In the genomic region with DNA sequence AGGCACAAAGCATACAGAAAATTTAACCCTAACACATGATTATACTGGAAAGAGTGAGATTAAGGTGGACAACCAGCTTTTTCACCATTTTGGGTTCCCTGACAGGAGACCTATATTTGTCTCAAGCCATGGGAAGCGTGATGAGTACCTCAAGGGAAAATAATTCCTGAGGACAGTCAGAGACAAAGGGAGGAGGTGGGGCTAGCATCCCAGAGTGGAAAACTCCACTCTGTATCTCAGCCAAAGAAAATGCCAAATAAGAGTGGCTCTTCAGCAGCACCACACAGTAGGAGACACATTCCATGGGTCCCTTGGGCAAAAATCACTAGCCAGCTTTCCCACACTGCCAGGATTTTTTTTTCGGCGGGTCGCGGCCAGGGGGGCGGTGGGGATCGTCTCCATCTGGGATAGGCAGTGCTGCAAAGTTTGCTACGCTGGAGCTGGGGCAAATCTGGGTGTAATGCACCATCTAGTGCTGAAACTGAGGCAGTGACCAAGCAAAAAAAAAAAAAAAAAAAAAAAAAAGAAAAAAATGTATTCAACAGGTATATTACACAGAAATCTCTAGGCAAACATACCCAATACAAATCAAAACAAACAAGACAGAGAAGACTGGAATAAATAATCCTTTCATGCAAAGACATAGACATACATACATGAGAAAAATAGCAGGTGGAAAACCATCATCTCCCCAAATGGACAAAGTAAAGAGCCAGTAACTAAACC, we compare ENCODE assay signal across 9 cellular contexts.
A peak's percentile ranks its signal among the peaks of the same experiment; 100 is the strongest.
DNase-seq lines count a peak whose midpoint lies in the region; ATAC-seq and TF ChIP-seq lines count a peak whose summit lies in the region.
"Had no signal": no experiment of that assay in that cellular context is flagged by ENCODE, and none has a peak within 500 bp of the region (broad histone marks: within the 10 kb centered on the region; RNA-seq: fewer than 3 reads in every experiment).

No MANE protein-coding gene starts in this region.

- H3K36me3 ChIP-seq in GM23338 (ENCODE audit: insufficient read depth) (no peaks in the 10 kb centered on the region), OCI-LY3 (replicated peaks; ENCODE audit: low read depth, low read length) (no peaks in the 10 kb centered on the region)

- intact Hi-C loops in CD14-positive monocyte (cut with micrococcal nuclease), result no loop called here

- no peak overlapping the region for H3K27ac Mint-ChIP-seq in CD14-positive monocyte
- H3K27ac Mint-ChIP-seq in GM23338, result peak overlapping the region; percentile 80

- TF ChIP-seq CTCF in CD14-positive monocyte (IDR thresholded peaks at IDR 0.05), result peak; percentile 20
- peak; percentile 69 to 77 for TF ChIP-seq CTCF in GM23338 (conservative IDR thresholded peaks at IDR 0.05; ENCODE audit: low read depth in 2 of 2)
- peak; percentile 43 for TF ChIP-seq CTCF in OCI-LY3 (IDR thresholded peaks at IDR 0.05; ENCODE audit: low read depth, low read length)
- peak; percentile 36 for TF ChIP-seq CTCF in fibroblast of the aortic adventitia (IDR thresholded peaks at IDR 0.05; ENCODE audit: insufficient read depth, low read length)

- peaks cover 2 to 5% (median 3%) of the 10 kb centered on the region in 3 donors for H3K27me3 Mint-ChIP-seq in CD14-positive monocyte (ENCODE audit: low read depth in 3 of 3)
- H3K27me3 Mint-ChIP-seq in GM23338 (ENCODE audit: insufficient read depth, low read depth, poor library complexity), result peaks cover 1% of the 10 kb centered on the region

- H3K27ac ChIP-seq in GM23338 (ENCODE audit: low read depth) (no peak overlapping the region), OCI-LY3 (ENCODE audit: low read length) (no peak overlapping the region)
- H3K27ac ChIP-seq: HL-60 had no signal

- H3K4me3 ChIP-seq in GM23338 (peak overlapping the region; percentile 48), OCI-LY3 (ENCODE audit: low read length) (peak overlapping the region; percentile 87), fibroblast of the aortic adventitia (ENCODE audit: low read depth, low read length) (peak overlapping the region; percentile 48)

- H3K9ac ChIP-seq in OCI-LY3 (ENCODE audit: low read length), result peak overlapping the region; percentile 70

- H3K79me2 ChIP-seq in GM23338 (replicated peaks; ENCODE audit: insufficient read depth) (no peaks in the 10 kb centered on the region), OCI-LY3 (ENCODE audit: low read length) (no peaks in the 10 kb centered on the region)

- ATAC-seq in GM23338 (peak; percentile 100), GM21447 (IDR thresholded peaks at IDR 0.05; ENCODE audit: unreplicated experiment) (no peak), GM19452 (IDR thresholded peaks at IDR 0.05; ENCODE audit: unreplicated experiment) (no peak)

- H3K9me3 Mint-ChIP-seq in CD14-positive monocyte, result peaks cover 0 to 2% (median 0%) of the 10 kb centered on the region in 7 donors
- peaks cover 3% of the 10 kb centered on the region; the same call in 2 of the 3 replicates for H3K9me3 Mint-ChIP-seq in GM23338

- H3K27me3 ChIP-seq in GM23338 (ENCODE audit: insufficient read depth) (no peaks in the 10 kb centered on the region), OCI-LY3 (ENCODE audit: low read depth, low read length) (no peaks in the 10 kb centered on the region)

- no peak overlapping the region for H3K4me3 Mint-ChIP-seq in CD14-positive monocyte
- H3K4me3 Mint-ChIP-seq in GM23338, result peak overlapping the region; percentile 76

- H3K4me1 ChIP-seq in GM23338 (ENCODE audit: insufficient read depth) (peaks cover 6% of the 10 kb centered on the region; the same call in 1 of the 2 replicates), OCI-LY3 (ENCODE audit: low read length) (peaks cover 13% of the 10 kb centered on the region)

- no peak for DNase-seq in CD14-positive monocyte (ENCODE audit: low spot score)
- DNase-seq in GM23338 (ENCODE audit: low spot score), result peak; percentile 84
- peak; percentile 30 for DNase-seq in fibroblast of the aortic adventitia (ENCODE audit: low read depth)
- DNase-seq in NCI-H2107 (lab: John Stamatoyannopoulos, UW), result no peak
- DNase-seq in activated CD4-positive, alpha-beta T cell treated with anti-CD3 and anti-CD28 coated beads, Interleukin-2, amount 50 U/mL, for 4 hours, result no peak

- H3K9me3 ChIP-seq in OCI-LY3 (ENCODE audit: insufficient read depth, low read length), result no peaks in the 10 kb centered on the region

- H3F3A ChIP-seq in GM23338 (replicated peaks; ENCODE audit: low read depth), result no peaks in the 10 kb centered on the region

- H3K36me3 Mint-ChIP-seq in CD14-positive monocyte (no peaks in the 10 kb centered on the region), GM23338 (ENCODE audit: low read depth) (peaks cover 4% of the 10 kb centered on the region; the same call in 1 of the 3 replicates)

- H4K20me1 ChIP-seq in GM23338 (replicated peaks; ENCODE audit: insufficient read depth) (no peaks in the 10 kb centered on the region), OCI-LY3 (ENCODE audit: insufficient read depth, low read length) (no peaks in the 10 kb centered on the region)

- H3K4me1 Mint-ChIP-seq in CD14-positive monocyte (no peaks in the 10 kb centered on the region), GM23338 (peaks cover 11% of the 10 kb centered on the region)

- H2AFZ ChIP-seq in GM23338, result peak overlapping the region; percentile 88
- H2AFZ ChIP-seq in OCI-LY3 (ENCODE audit: low read depth, low read length), result peak overlapping the region; percentile 98

- H3K4me2 ChIP-seq in GM23338 (peak overlapping the region; percentile 59), OCI-LY3 (ENCODE audit: low read length) (peak overlapping the region; percentile 89)

- no peaks in the 10 kb centered on the region for H3K9me2 ChIP-seq in GM23338 (ENCODE audit: insufficient read depth)

TF ChIP-seq in GM23338, 12 proteins besides CTCF, POLR2A, EP300 and RAD21:
- TF ChIP-seq EZH2phosphoT487 (IDR thresholded peaks at IDR 0.05; ENCODE audit: unreplicated experiment) (no peak), JUNB (IDR thresholded peaks at IDR 0.05; ENCODE audit: unreplicated experiment) (no peak), POLR2AphosphoS5 (IDR thresholded peaks at IDR 0.05; ENCODE audit: low read depth) (no peak), CREB1 (CRISPR knock-in tag; IDR thresholded peaks at IDR 0.05; ENCODE audit: low read depth) (no peak), NANOG (IDR thresholded peaks at IDR 0.05; ENCODE audit: borderline replicate concordance) (no peak), STAT1 (IDR thresholded peaks at IDR 0.05; ENCODE audit: unreplicated experiment) (no peak)
- TF ChIP-seq, protein P1, sequence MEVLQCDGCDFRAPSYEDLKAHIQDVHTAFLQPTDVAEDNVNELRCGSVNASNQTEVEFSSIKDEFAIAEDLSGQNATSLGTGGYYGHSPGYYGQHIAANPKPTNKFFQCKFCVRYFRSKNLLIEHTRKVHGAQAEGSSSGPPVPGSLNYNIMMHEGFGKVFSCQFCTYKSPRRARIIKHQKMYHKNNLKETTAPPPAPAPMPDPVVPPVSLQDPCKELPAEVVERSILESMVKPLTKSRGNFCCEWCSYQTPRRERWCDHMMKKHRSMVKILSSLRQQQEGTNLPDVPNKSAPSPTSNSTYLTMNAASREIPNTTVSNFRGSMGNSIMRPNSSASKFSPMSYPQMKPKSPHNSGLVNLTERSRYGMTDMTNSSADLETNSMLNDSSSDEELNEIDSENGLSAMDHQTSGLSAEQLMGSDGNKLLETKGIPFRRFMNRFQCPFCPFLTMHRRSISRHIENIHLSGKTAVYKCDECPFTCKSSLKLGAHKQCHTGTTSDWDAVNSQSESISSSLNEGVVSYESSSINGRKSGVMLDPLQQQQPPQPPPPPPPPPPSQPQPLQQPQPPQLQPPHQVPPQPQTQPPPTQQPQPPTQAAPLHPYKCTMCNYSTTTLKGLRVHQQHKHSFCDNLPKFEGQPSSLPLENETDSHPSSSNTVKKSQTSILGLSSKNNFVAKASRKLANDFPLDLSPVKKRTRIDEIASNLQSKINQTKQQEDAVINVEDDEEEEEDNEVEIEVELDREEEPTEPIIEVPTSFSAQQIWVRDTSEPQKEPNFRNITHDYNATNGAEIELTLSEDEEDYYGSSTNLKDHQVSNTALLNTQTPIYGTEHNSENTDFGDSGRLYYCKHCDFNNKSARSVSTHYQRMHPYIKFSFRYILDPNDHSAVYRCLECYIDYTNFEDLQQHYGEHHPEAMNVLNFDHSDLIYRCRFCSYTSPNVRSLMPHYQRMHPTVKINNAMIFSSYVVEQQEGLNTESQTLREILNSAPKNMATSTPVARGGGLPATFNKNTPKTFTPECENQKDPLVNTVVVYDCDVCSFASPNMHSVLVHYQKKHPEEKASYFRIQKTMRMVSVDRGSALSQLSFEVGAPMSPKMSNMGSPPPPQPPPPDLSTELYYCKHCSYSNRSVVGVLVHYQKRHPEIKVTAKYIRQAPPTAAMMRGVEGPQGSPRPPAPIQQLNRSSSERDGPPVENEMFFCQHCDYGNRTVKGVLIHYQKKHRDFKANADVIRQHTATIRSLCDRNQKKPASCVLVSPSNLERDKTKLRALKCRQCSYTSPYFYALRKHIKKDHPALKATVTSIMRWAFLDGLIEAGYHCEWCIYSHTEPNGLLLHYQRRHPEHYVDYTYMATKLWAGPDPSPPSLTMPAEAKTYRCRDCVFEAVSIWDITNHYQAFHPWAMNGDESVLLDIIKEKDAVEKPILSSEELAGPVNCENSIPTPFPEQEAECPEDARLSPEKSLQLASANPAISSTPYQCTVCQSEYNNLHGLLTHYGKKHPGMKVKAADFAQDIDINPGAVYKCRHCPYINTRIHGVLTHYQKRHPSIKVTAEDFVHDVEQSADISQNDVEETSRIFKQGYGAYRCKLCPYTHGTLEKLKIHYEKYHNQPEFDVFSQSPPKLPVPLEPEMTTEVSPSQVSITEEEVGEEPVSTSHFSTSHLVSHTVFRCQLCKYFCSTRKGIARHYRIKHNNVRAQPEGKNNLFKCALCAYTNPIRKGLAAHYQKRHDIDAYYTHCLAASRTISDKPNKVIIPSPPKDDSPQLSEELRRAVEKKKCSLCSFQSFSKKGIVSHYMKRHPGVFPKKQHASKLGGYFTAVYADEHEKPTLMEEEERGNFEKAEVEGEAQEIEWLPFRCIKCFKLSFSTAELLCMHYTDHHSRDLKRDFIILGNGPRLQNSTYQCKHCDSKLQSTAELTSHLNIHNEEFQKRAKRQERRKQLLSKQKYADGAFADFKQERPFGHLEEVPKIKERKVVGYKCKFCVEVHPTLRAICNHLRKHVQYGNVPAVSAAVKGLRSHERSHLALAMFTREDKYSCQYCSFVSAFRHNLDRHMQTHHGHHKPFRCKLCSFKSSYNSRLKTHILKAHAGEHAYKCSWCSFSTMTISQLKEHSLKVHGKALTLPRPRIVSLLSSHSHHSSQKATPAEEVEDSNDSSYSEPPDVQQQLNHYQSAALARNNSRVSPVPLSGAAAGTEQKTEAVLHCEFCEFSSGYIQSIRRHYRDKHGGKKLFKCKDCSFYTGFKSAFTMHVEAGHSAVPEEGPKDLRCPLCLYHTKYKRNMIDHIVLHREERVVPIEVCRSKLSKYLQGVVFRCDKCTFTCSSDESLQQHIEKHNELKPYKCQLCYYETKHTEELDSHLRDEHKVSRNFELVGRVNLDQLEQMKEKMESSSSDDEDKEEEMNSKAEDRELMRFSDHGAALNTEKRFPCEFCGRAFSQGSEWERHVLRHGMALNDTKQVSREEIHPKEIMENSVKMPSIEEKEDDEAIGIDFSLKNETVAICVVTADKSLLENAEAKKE (CRISPR knock-in tag; IDR thresholded peaks at IDR 0.05), result no peak

Comparison
In these comparisons a context has a peak if more than half of its experiments do, and no peak if none do; other contexts are left out.
1. DNase-seq: peak in GM23338 (single experiment) and fibroblast of the aortic adventitia (single experiment); none in CD14-positive monocyte (single experiment), NCI-H2107 (single experiment) and activated CD4-positive, alpha-beta T cell treated with anti-CD3 and anti-CD28 coated beads, Interleukin-2, amount 50 U/mL, for 4 hours (0 of 2).
2. CTCF ChIP-seq: peak in every context shown above with its lines; median percentile 73 in GM23338; 43 in OCI-LY3; 36 in fibroblast of the aortic adventitia; 20 in CD14-positive monocyte.
3. Peak in every context shown above with its lines, with median percentiles within 50 percentile points of each other: H3K4me3 ChIP-seq.